ENCODE assay signal across 17 cellular contexts in genomic region chr9:9142001-9142400, GRCh38.
DNase-seq lines count a peak whose midpoint lies in the region; ATAC-seq, FAIRE-seq and TF ChIP-seq lines count a peak whose summit lies in the region.
"Had no signal": no experiment of that assay in that cellular context is flagged by ENCODE, and none has a peak within 500 bp of the region (broad histone marks: within the 10 kb centered on the region; RNA-seq: fewer than 3 reads in every experiment).

No MANE protein-coding gene starts in this region.

- no peak overlapping the region for H3K27ac Mint-ChIP-seq in stimulated activated naive CD8-positive, alpha-beta T cell treated with anti-CD3 and anti-CD28 coated beads, Interleukin-15, amount 100 ng/mL, for 72 hours
- H3K27ac Mint-ChIP-seq: activated naive CD8-positive, alpha-beta T cell had no signal

- H3K4me1 ChIP-seq in H1 (replicated peaks in 1 of 4; ENCODE audit: control insufficient read depth in 3 of 4, insufficient read depth in 4 of 4, low read length in 3 of 4) = no peaks in the 10 kb centered on the region
- no peaks in the 10 kb centered on the region for H3K4me1 ChIP-seq in effector memory CD4-positive, alpha-beta T cell (ENCODE audit: control insufficient read depth, insufficient read depth, low read length, poor library complexity, severe bottlenecking)
- H3K4me1 ChIP-seq: body of pancreas, left lung, uterus had no signal

- H4K20me1 ChIP-seq in H1 (replicated peaks in 1 of 2; ENCODE audit: control insufficient read depth in 1 of 2, insufficient read depth in 2 of 2, low read length in 2 of 2) = no peaks in the 10 kb centered on the region

- no peak overlapping the region for H3K14ac ChIP-seq in H1 (ENCODE audit: insufficient read length)

- no peak for ATAC-seq in stimulated activated naive CD8-positive, alpha-beta T cell treated with anti-CD3 and anti-CD28 coated beads, Interleukin-15, amount 100 ng/mL, for 72 hours
- ATAC-seq: body of pancreas, left lung had no signal

- no peak overlapping the region for H2BK20ac ChIP-seq in H1 (ENCODE audit: low read length)

- no peaks in the 10 kb centered on the region for H3K79me1 ChIP-seq in H1 (ENCODE audit: low read depth, low read length)

- no peak overlapping the region for H3K4me3 Mint-ChIP-seq in stimulated activated naive CD8-positive, alpha-beta T cell treated with anti-CD3 and anti-CD28 coated beads, Interleukin-15, amount 100 ng/mL, for 72 hours
- H3K4me3 Mint-ChIP-seq: activated naive CD8-positive, alpha-beta T cell had no signal

- no peak overlapping the region for H3K4me2 ChIP-seq in H1 (ENCODE audit: insufficient read depth in 1 of 2, low read depth in 2 of 2, low read length in 2 of 2)

- no peaks in the 10 kb centered on the region for H3K4me1 Mint-ChIP-seq in stimulated activated naive CD8-positive, alpha-beta T cell treated with anti-CD3 and anti-CD28 coated beads, Interleukin-15, amount 100 ng/mL, for 72 hours

- no peaks in the 10 kb centered on the region for H3K23me2 ChIP-seq in H1 (ENCODE audit: low read depth, low read length)

- in situ Hi-C loops in KBM-7 (cut with MboI; ENCODE audit: low pct_unique_long_range_greater_than_20kb, low sequenced_read_pairs) = no loop called here

- TF ChIP-seq RAD21 in H1 (IDR thresholded peaks at IDR 0.05 in 1 of 2, conservative IDR thresholded peaks at IDR 0.05 in 1 of 2; ENCODE audit: low read depth in 2 of 2, low read length in 2 of 2) = peak; percentile 60 to 69

- H3K79me2 ChIP-seq in H1 (ENCODE audit: control insufficient read depth in 1 of 2, insufficient read depth in 2 of 2, low read length in 2 of 2) = no peaks in the 10 kb centered on the region

- no peak overlapping the region for H4K8ac ChIP-seq in H1 (ENCODE audit: extremely low read depth, insufficient read depth, low read length)

- POLR2A ChIA-PET in H1 (lab: Charles Lee; ENCODE audit: partially characterized antibody) = no interaction called here

- no peak overlapping the region for H3K4ac ChIP-seq in H1 (replicated peaks; ENCODE audit: insufficient read length, low read depth, low read length)

- H2BK5ac ChIP-seq in H1 (ENCODE audit: low read depth, low read length) = no peak overlapping the region

- no peak overlapping the region for H2BK12ac ChIP-seq in H1 (ENCODE audit: low read depth, low read length)

- no peak overlapping the region for H3K27ac ChIP-seq in H1 (ENCODE audit: low read depth, low read length)
- no peak overlapping the region for H3K27ac ChIP-seq in effector memory CD4-positive, alpha-beta T cell (ENCODE audit: insufficient read depth, low read length, poor library complexity, severe bottlenecking)
- H3K27ac ChIP-seq: body of pancreas, coronary artery, epithelial cell of prostate, left lung, ovary, uterus had no signal

- no peaks in the 10 kb centered on the region for H3K9me3 Mint-ChIP-seq in stimulated activated naive CD8-positive, alpha-beta T cell treated with anti-CD3 and anti-CD28 coated beads, Interleukin-15, amount 100 ng/mL, for 72 hours

- WGBS in H1 (ENCODE audit: extremely low coverage in 1 of 2, insufficient coverage in 1 of 2, insufficient read length in 1 of 2, insufficient replicate concordance in 2 of 2, low coverage in 1 of 2, low lambda C conversion rate in 2 of 2, missing lambda C conversion rate in 1 of 2), 2 experiments = 66% methylated on average over 3 of the region's 3 CpGs; no CpG with 5 or more reads in 1 of the 2 experiments

- CTCF ChIA-PET in H1 (lab: Charles Lee; ENCODE audit: partially characterized antibody) = interaction anchor here (0.6 to 1.7 kb wide), 7 partner anchors 29 to 245 kb away, joined by 3 to 5 read pairs (median 3); no protein-coding TSS in a partner anchor

- no peak overlapping the region for H3K23ac ChIP-seq in H1 (ENCODE audit: insufficient read length)

- H2AK5ac ChIP-seq in H1 (ENCODE audit: low read depth, low read length) = no peak overlapping the region

- H4K91ac ChIP-seq in H1 (replicated peaks; ENCODE audit: insufficient read length, low read length) = no peak overlapping the region

- no peak for TF ChIP-seq POLR2A in H1 (IDR thresholded peaks at IDR 0.05; ENCODE audit: control extremely low read depth in 1 of 2, low read depth in 2 of 2, low read length in 2 of 2)

- no peak for TF ChIP-seq EP300 in H1 (IDR thresholded peaks at IDR 0.05; ENCODE audit: borderline replicate concordance in 1 of 2, low read depth in 2 of 2, low read length in 2 of 2)

- peak; percentile 72 for FAIRE-seq in H1 (lab: Jason Lieb, UNC)

- H2BK15ac ChIP-seq in H1 (ENCODE audit: low read length) = no peak overlapping the region

- H3K4me3 ChIP-seq in H1 (ENCODE audit: extremely low read depth in 1 of 4, insufficient read depth in 2 of 4, low read depth in 3 of 4, low read length in 4 of 4) = no peak overlapping the region
- H3K4me3 ChIP-seq in effector memory CD4-positive, alpha-beta T cell (ENCODE audit: insufficient read depth, low read depth, low read length, poor library complexity, severe bottlenecking) = no peak overlapping the region
- H3K4me3 ChIP-seq: body of pancreas, coronary artery, left lung, ovary, uterus had no signal

- no peak overlapping the region for H3K9ac ChIP-seq in H1 (replicated peaks in 1 of 4; ENCODE audit: extremely low read depth in 1 of 4, low read depth in 3 of 4, low read length in 3 of 4)

- H4K5ac ChIP-seq in H1 (ENCODE audit: insufficient read length, low read depth, low read length) = no peak overlapping the region

- no peak overlapping the region for H3K18ac ChIP-seq in H1 (ENCODE audit: extremely low read depth, low read length)

- DNase-seq in DMS153 treated with DMSO at 0.1 percent for 48 hours (lab: John Stamatoyannopoulos, UW; ENCODE audit: unreplicated experiment) (peak; percentile 43), NCI-H146 treated with DMSO at 0.1 percent for 48 hours (lab: John Stamatoyannopoulos, UW; ENCODE audit: unreplicated experiment) (peak; percentile 98), NCI-H510A treated with DMSO at 0.1 percent for 48 hours (lab: John Stamatoyannopoulos, UW) (peak; percentile 80), H1 (ENCODE audit: low read depth in 1 of 2, low spot score in 2 of 2) (peak in 1 of 2 experiments; percentile 10), activated gamma-delta T cell (lab: John Stamatoyannopoulos, UW) (no peak), KBM-7 (no peak)
- no peak for DNase-seq in stimulated activated naive CD8-positive, alpha-beta T cell treated with anti-CD3 and anti-CD28 coated beads, Interleukin-15, amount 100 ng/mL, for 72 hours
- DNase-seq in effector memory CD4-positive, alpha-beta T cell = no peak
- DNase-seq: body of pancreas; left lung; MM.1S; ovary; stimulated activated CD4-positive, alpha-beta T cell treated with anti-CD3 and anti-CD28 coated beads, Interleukin-2, amount 100 ng/mL, for 24 hours; uterus had no signal

- no peak overlapping the region for H2AFZ ChIP-seq in H1 (ENCODE audit: low read length)

- peak; percentile 21 to 33 (median 23); a peak in 3 of 4 replicates for TF ChIP-seq CTCF in H1 (IDR thresholded peaks at IDR 0.05; ENCODE audit: control extremely low read depth in 1 of 3, insufficient read depth in 1 of 3, low read depth in 1 of 3, low read length in 3 of 3)

- H3K27me3 Mint-ChIP-seq in stimulated activated naive CD8-positive, alpha-beta T cell treated with anti-CD3 and anti-CD28 coated beads, Interleukin-15, amount 100 ng/mL, for 72 hours = no peaks in the 10 kb centered on the region

- H2BK120ac ChIP-seq in H1 (replicated peaks; ENCODE audit: low read depth, low read length) = no peak overlapping the region

- no peaks in the 10 kb centered on the region for H3K9me3 ChIP-seq in H1 (ENCODE audit: insufficient read depth in 2 of 2, low read depth in 1 of 2, low read length in 1 of 2)
- H3K9me3 ChIP-seq in effector memory CD4-positive, alpha-beta T cell (ENCODE audit: control insufficient read depth, low read length) = no peaks in the 10 kb centered on the region
- H3K9me3 ChIP-seq: body of pancreas, ovary, uterus had no signal

- H3K36me3 ChIP-seq in H1 (ENCODE audit: control insufficient read depth in 2 of 4, insufficient read depth in 4 of 4, low read length in 3 of 4) = no peaks in the 10 kb centered on the region
- H3K36me3 ChIP-seq in effector memory CD4-positive, alpha-beta T cell (ENCODE audit: control insufficient read depth, insufficient read depth, low read length) = no peaks in the 10 kb centered on the region
- H3K36me3 ChIP-seq: left lung, ovary, uterus had no signal

- H3K56ac ChIP-seq in H1 (replicated peaks; ENCODE audit: insufficient read length, low read depth, low read length) = no peak overlapping the region

- no peaks in the 10 kb centered on the region for H3K27me3 ChIP-seq in H1 (replicated peaks in 1 of 4; ENCODE audit: control insufficient read depth in 3 of 4, extremely low read depth in 1 of 4, insufficient read depth in 3 of 4, low read length in 3 of 4)
- H3K27me3 ChIP-seq in effector memory CD4-positive, alpha-beta T cell (replicated peaks; ENCODE audit: control insufficient read depth, insufficient read depth, low read length, poor library complexity, severe bottlenecking) = no peaks in the 10 kb centered on the region
- H3K27me3 ChIP-seq: body of pancreas, left lung, ovary had no signal

TF ChIP-seq in H1, 55 proteins besides CTCF, POLR2A, EP300 and RAD21:
- no peak for TF ChIP-seq MAFK (IDR thresholded peaks at IDR 0.05; ENCODE audit: low read depth, low read length)

Comparison
In these comparisons a context has a peak if more than half of its experiments do, and no peak if none do; other contexts are left out.
1. DNase-seq: peak in DMS153 treated with DMSO at 0.1 percent for 48 hours (single experiment), NCI-H146 treated with DMSO at 0.1 percent for 48 hours (single experiment) and NCI-H510A treated with DMSO at 0.1 percent for 48 hours (single experiment); none in activated gamma-delta T cell (single experiment), KBM-7 (single experiment), stimulated activated naive CD8-positive, alpha-beta T cell treated with anti-CD3 and anti-CD28 coated beads, Interleukin-15, amount 100 ng/mL, for 72 hours (0 of 2) and effector memory CD4-positive, alpha-beta T cell (0 of 3).